ENCODE assay signal across 10 cellular contexts in genomic region chr20:44532981-44533331, GRCh38. TPM values are rescaled to one million over a fixed set of nuclear protein-coding genes. Genes with fewer than 3 reads are reported as not detected.
DNase-seq lines count a peak whose midpoint lies in the region; ATAC-seq and TF ChIP-seq lines count a peak whose summit lies in the region.
"Had no signal": no experiment of that assay in that cellular context is flagged by ENCODE, and none has a peak within 500 bp of the region (broad histone marks: within the 10 kb centered on the region; RNA-seq: fewer than 3 reads in every experiment).

No MANE protein-coding gene starts in this region.

- 78% methylated on average over 2 of the region's 2 CpGs for WGBS in right cardiac atrium

- peaks cover 4% of the 10 kb centered on the region for H3K4me1 Mint-ChIP-seq in activated naive CD4-positive, alpha-beta T cell treated with anti-CD3 and anti-CD28 coated beads for 36 hours (ENCODE audit: low read depth)
- H3K4me1 Mint-ChIP-seq in activated T-cell treated with anti-CD3 and anti-CD28 coated beads, Interleukin-2, amount 50 U/mL, for 24 hours (ENCODE audit: low read depth), result peaks cover 6% of the 10 kb centered on the region

- H3K27me3 ChIP-seq in right cardiac atrium (ENCODE audit: control insufficient read depth, insufficient read depth) (no peaks in the 10 kb centered on the region), thoracic aorta (replicated peaks; ENCODE audit: insufficient read depth) (no peaks in the 10 kb centered on the region)

- H3K9me3 ChIP-seq in right cardiac atrium (ENCODE audit: control insufficient read depth, low read length) (no peaks in the 10 kb centered on the region), thoracic aorta (no peaks in the 10 kb centered on the region)

- H3K27me3 Mint-ChIP-seq in activated naive CD4-positive, alpha-beta T cell treated with anti-CD3 and anti-CD28 coated beads for 36 hours (ENCODE audit: low read depth), result no peaks in the 10 kb centered on the region
- no peaks in the 10 kb centered on the region for H3K27me3 Mint-ChIP-seq in activated T-cell treated with anti-CD3 and anti-CD28 coated beads, Interleukin-2, amount 50 U/mL, for 24 hours

- H3K4me3 Mint-ChIP-seq in activated naive CD4-positive, alpha-beta T cell treated with anti-CD3 and anti-CD28 coated beads for 36 hours, result no peak overlapping the region
- no peak overlapping the region for H3K4me3 Mint-ChIP-seq in activated T-cell treated with anti-CD3 and anti-CD28 coated beads, Interleukin-2, amount 50 U/mL, for 24 hours

- H3K4me3 ChIP-seq in right cardiac atrium (ENCODE audit: low read length) (peak overlapping the region; percentile 91), thoracic aorta (peak overlapping the region; percentile 96)

- intact Hi-C loops in activated naive CD4-positive, alpha-beta T cell treated with anti-CD3 and anti-CD28 coated beads for 36 hours (cut with micrococcal nuclease), result loop anchor here (1.0 to 2.0 kb wide), 3 partner anchors 20 to 77 kb away; no protein-coding TSS in a partner anchor
- intact Hi-C loops in right cardiac atrium (cut with DNase I), result loop anchor here in 2 of 4 donors (5.0 to 10.0 kb wide), 2 partner anchors 69 to 72 kb away; no protein-coding TSS in a partner anchor

- CTCF ChIA-PET in activated naive CD4-positive, alpha-beta T cell treated with anti-CD3 and anti-CD28 coated beads for 36 hours (lab: Charles Lee), result interaction anchor here (0.9 kb wide), 1 partner anchor 76 kb away, joined by 3 read pairs; no protein-coding TSS in a partner anchor
- CTCF ChIA-PET in RWPE1 (lab: Yijun Ruan, JAX), result interaction anchor here (0.6 kb wide), 1 partner anchor 72 kb away, joined by 3 read pairs; no protein-coding TSS in a partner anchor

- no peaks in the 10 kb centered on the region for H3K36me3 Mint-ChIP-seq in activated naive CD4-positive, alpha-beta T cell treated with anti-CD3 and anti-CD28 coated beads for 36 hours (ENCODE audit: low read depth)
- no peaks in the 10 kb centered on the region for H3K36me3 Mint-ChIP-seq in activated T-cell treated with anti-CD3 and anti-CD28 coated beads, Interleukin-2, amount 50 U/mL, for 24 hours (ENCODE audit: low read depth)

- H3K36me3 ChIP-seq in thoracic aorta, result no peaks in the 10 kb centered on the region

- H3K27ac ChIP-seq in right cardiac atrium (ENCODE audit: low read length) (peak overlapping the region; percentile 49), thoracic aorta (peak overlapping the region in 1 of 2 donors; percentile 38), RWPE1 (no peak overlapping the region)

- no peak overlapping the region for H3K27ac Mint-ChIP-seq in activated naive CD4-positive, alpha-beta T cell treated with anti-CD3 and anti-CD28 coated beads for 36 hours
- H3K27ac Mint-ChIP-seq in activated T-cell treated with anti-CD3 and anti-CD28 coated beads, Interleukin-2, amount 50 U/mL, for 24 hours, result no peak overlapping the region

- TF ChIP-seq CTCF in thoracic aorta (IDR thresholded peaks at IDR 0.05) (no peak), RWPE1 (conservative IDR thresholded peaks at IDR 0.05; ENCODE audit: low read depth) (no peak)

- no peaks in the 10 kb centered on the region for H3K9me3 Mint-ChIP-seq in activated naive CD4-positive, alpha-beta T cell treated with anti-CD3 and anti-CD28 coated beads for 36 hours
- no peaks in the 10 kb centered on the region for H3K9me3 Mint-ChIP-seq in activated T-cell treated with anti-CD3 and anti-CD28 coated beads, Interleukin-2, amount 50 U/mL, for 24 hours

- POLR2A ChIA-PET in RWPE1 (lab: Yijun Ruan, JAX; ENCODE audit: low non-redundant PET), result no interaction called here

- DNase-seq in activated naive CD4-positive, alpha-beta T cell treated with anti-CD3 and anti-CD28 coated beads for 36 hours, result peak; percentile 19
- no peak for DNase-seq in activated naive CD4-positive, alpha-beta T cell (lab: John Stamatoyannopoulos, UW)
- peak; percentile 21 for DNase-seq in activated naive CD4-positive, alpha-beta T cell treated with anti-CD3 and anti-CD28 coated beads, Interleukin-2, amount 50 U/mL, for 16 hours
- DNase-seq in right cardiac atrium (no peak), thoracic aorta (ENCODE audit: low spot score) (no peak), RWPE1 (ENCODE audit: low spot score) (no peak), GOT3 (lab: John Stamatoyannopoulos, UW) (no peak)
- DNase-seq in activated T-cell treated with anti-CD3 and anti-CD28 coated beads, Interleukin-2, amount 50 U/mL, for 24 hours, result no peak
- DNase-seq: activated CD4-positive, alpha-beta T cell treated with anti-CD3 and anti-CD28 coated beads, Interleukin-2, amount 50 U/mL, for 4 hours; NCI-H2107 had no signal

- ATAC-seq in right cardiac atrium (no peak), thoracic aorta (ENCODE audit: insufficient number of reproducible peaks, low FRiP score, low read depth) (no peak)

- H3K4me1 ChIP-seq in right cardiac atrium (ENCODE audit: control insufficient read depth, insufficient read depth, low read length), result peaks cover 5% of the 10 kb centered on the region
- H3K4me1 ChIP-seq in thoracic aorta (ENCODE audit: control insufficient read depth in 1 of 2, low read depth in 2 of 2), result peaks cover 7 to 20% of the 10 kb centered on the region in 2 donors

RNA-seq across cellular contexts. Expression of gene SERINC3, which starts 11.1 kb away (rescaled TPM):
- total RNA-seq in activated naive CD4-positive, alpha-beta T cell treated with anti-CD3 and anti-CD28 coated beads for 36 hours, result 10 to 100 TPM; 48.7 to 50.2 TPM
- total RNA-seq in right cardiac atrium, result 100 to 1,000 TPM; 101 to 118 (median 105) TPM
- polyA plus RNA-seq in right cardiac atrium, result 47.8 TPM
- total RNA-seq in thoracic aorta, result 100 to 1,000 TPM in 1 of 2 donors, 10 to 100 TPM in 1; 98.9 to 109 TPM

RNA-seq across cellular contexts. Expression of gene PKIG, which starts 49.4 kb away (rescaled TPM):
- 1 to 10 TPM; 4.6 to 4.7 TPM for total RNA-seq in activated naive CD4-positive, alpha-beta T cell treated with anti-CD3 and anti-CD28 coated beads for 36 hours
- total RNA-seq in right cardiac atrium (100 to 1,000 TPM; 212 to 246 (median 232) TPM), thoracic aorta (100 to 1,000 TPM; 125 to 186 TPM)
- 334 TPM for polyA plus RNA-seq in right cardiac atrium

RNA-seq across cellular contexts. Expression of gene TTPAL, which starts 57.3 kb away (rescaled TPM):
- total RNA-seq in activated naive CD4-positive, alpha-beta T cell treated with anti-CD3 and anti-CD28 coated beads for 36 hours, result 10 to 100 TPM; 10.8 to 11.5 TPM
- total RNA-seq in right cardiac atrium (1 to 10 TPM; 6.3 to 7.1 (median 6.7) TPM), thoracic aorta (10 to 100 TPM in 1 of 2 donors, 1 to 10 TPM in 1; 7.3 to 17.6 TPM)
- 3.1 TPM for polyA plus RNA-seq in right cardiac atrium

Comparison
In these comparisons a context has a peak if more than half of its experiments do, and no peak if none do; other contexts are left out.
1. DNase-seq: peak in activated naive CD4-positive, alpha-beta T cell treated with anti-CD3 and anti-CD28 coated beads for 36 hours (single experiment) and activated naive CD4-positive, alpha-beta T cell treated with anti-CD3 and anti-CD28 coated beads, Interleukin-2, amount 50 U/mL, for 16 hours (single experiment); none in activated naive CD4-positive, alpha-beta T cell (0 of 4), right cardiac atrium (0 of 3), thoracic aorta (single experiment), RWPE1 (single experiment), GOT3 (single experiment) and activated T-cell treated with anti-CD3 and anti-CD28 coated beads, Interleukin-2, amount 50 U/mL, for 24 hours (single experiment).
2. RNA of gene PKIG, which starts 49.4 kb away (total RNA-seq): 212 to 246 TPM in right cardiac atrium and 125 to 186 TPM in thoracic aorta; 4.6 to 4.7 TPM in activated naive CD4-positive, alpha-beta T cell treated with anti-CD3 and anti-CD28 coated beads for 36 hours; every median in the first group is over 10 times any median in the second.